22 cellular contexts compared by ENCODE assay signal in genomic region chr11:36022891-36023290, GRCh38.
"Had no signal": no experiment of that assay in that cellular context is flagged by ENCODE, and none has a peak within 500 bp of the region (broad histone marks: within the 10 kb centered on the region; RNA-seq: fewer than 3 reads in every experiment).

No MANE protein-coding gene starts in this region.

- H3K36me3 ChIP-seq: sigmoid colon, spleen, upper lobe of left lung had no signal

- DNase-seq: activated CD4-positive, alpha-beta T cell treated with anti-CD3 and anti-CD28 coated beads, Interleukin-2, amount 10 ng/mL, durations not matched to agents 7 days and 5 days; activated CD8-positive, alpha-beta T cell treated with anti-CD3 and anti-CD28 coated beads, Interleukin-2, amount 10 ng/mL, durations not matched to agents 7 days and 5 days; activated naive CD4-positive, alpha-beta T cell treated with anti-CD3 and anti-CD28 coated beads for 36 hours; activated T-cell treated with anti-CD3 and anti-CD28 coated beads, Interleukin-2, amount 50 U/mL, for 24 hours; anterior cingulate cortex; cerebellar nuclear complex; effector CD8-positive, alpha-beta T cell; foreskin keratinocyte; immature natural killer cell; kidney glomerular epithelial cell; left ventricle myocardium superior; mesenchymal stem cell; natural killer cell; nucleus accumbens; sigmoid colon; spleen; stimulated activated CD4-positive, alpha-beta T cell treated with anti-CD3 and anti-CD28 coated beads, Interleukin-4, amount 100 ng/mL, for 4 hours; T-cell; T-helper 9 cell; testis; upper lobe of left lung had no signal

- H3K4me3 ChIP-seq: sigmoid colon, spleen, testis, upper lobe of left lung had no signal

- H3K27ac Mint-ChIP-seq: activated CD4-positive, alpha-beta T cell treated with anti-CD3 and anti-CD28 coated beads, Interleukin-2, amount 10 ng/mL, durations not matched to agents 7 days and 5 days; activated CD8-positive, alpha-beta T cell treated with anti-CD3 and anti-CD28 coated beads, Interleukin-2, amount 10 ng/mL, durations not matched to agents 7 days and 5 days; activated naive CD4-positive, alpha-beta T cell treated with anti-CD3 and anti-CD28 coated beads for 36 hours; activated T-cell treated with anti-CD3 and anti-CD28 coated beads, Interleukin-2, amount 50 U/mL, for 24 hours; immature natural killer cell; natural killer cell; stimulated activated memory B cell treated with anti-CD40 and anti-IgM and Interleukin-4, amounts not matched to agents 10 μg/mL and 1 μg/mL and 100 μg/mL, for 72 hours; T-cell had no signal

- H3K27me3 Mint-ChIP-seq: activated CD4-positive, alpha-beta T cell treated with anti-CD3 and anti-CD28 coated beads, Interleukin-2, amount 10 ng/mL, durations not matched to agents 7 days and 5 days; stimulated activated memory B cell treated with anti-CD40 and anti-IgM and Interleukin-4, amounts not matched to agents 10 μg/mL and 1 μg/mL and 100 μg/mL, for 72 hours had no signal

- H3K9me3 Mint-ChIP-seq: activated CD4-positive, alpha-beta T cell treated with anti-CD3 and anti-CD28 coated beads, Interleukin-2, amount 10 ng/mL, durations not matched to agents 7 days and 5 days; activated naive CD4-positive, alpha-beta T cell treated with anti-CD3 and anti-CD28 coated beads for 36 hours; activated T-cell treated with anti-CD3 and anti-CD28 coated beads, Interleukin-2, amount 50 U/mL, for 24 hours; immature natural killer cell; natural killer cell; stimulated activated memory B cell treated with anti-CD40 and anti-IgM and Interleukin-4, amounts not matched to agents 10 μg/mL and 1 μg/mL and 100 μg/mL, for 72 hours; T-cell had no signal

- H3K36me3 Mint-ChIP-seq: immature natural killer cell; natural killer cell; stimulated activated memory B cell treated with anti-CD40 and anti-IgM and Interleukin-4, amounts not matched to agents 10 μg/mL and 1 μg/mL and 100 μg/mL, for 72 hours; T-cell had no signal

- H3K27ac ChIP-seq: foreskin keratinocyte, sigmoid colon, spleen, testis, upper lobe of left lung had no signal

- H3K27me3 ChIP-seq: foreskin keratinocyte, sigmoid colon, spleen, testis, upper lobe of left lung had no signal

- H3K4me1 ChIP-seq: sigmoid colon, spleen, upper lobe of left lung had no signal

- H3K4me1 Mint-ChIP-seq: activated CD4-positive, alpha-beta T cell treated with anti-CD3 and anti-CD28 coated beads, Interleukin-2, amount 10 ng/mL, durations not matched to agents 7 days and 5 days; immature natural killer cell; natural killer cell; stimulated activated memory B cell treated with anti-CD40 and anti-IgM and Interleukin-4, amounts not matched to agents 10 μg/mL and 1 μg/mL and 100 μg/mL, for 72 hours; T-cell had no signal

- H3K9me3 ChIP-seq: sigmoid colon, spleen, testis, upper lobe of left lung had no signal

- ATAC-seq: activated CD8-positive, alpha-beta T cell treated with anti-CD3 and anti-CD28 coated beads, Interleukin-2, amount 10 ng/mL, durations not matched to agents 7 days and 5 days; foreskin keratinocyte; left ventricle myocardium superior; natural killer cell; stimulated activated memory B cell treated with anti-CD40 and anti-IgM and Interleukin-4, amounts not matched to agents 10 μg/mL and 1 μg/mL and 100 μg/mL, for 72 hours; T-cell had no signal

- H3K4me3 Mint-ChIP-seq: activated CD4-positive, alpha-beta T cell treated with anti-CD3 and anti-CD28 coated beads, Interleukin-2, amount 10 ng/mL, durations not matched to agents 7 days and 5 days; activated CD8-positive, alpha-beta T cell treated with anti-CD3 and anti-CD28 coated beads, Interleukin-2, amount 10 ng/mL, durations not matched to agents 7 days and 5 days; activated naive CD4-positive, alpha-beta T cell treated with anti-CD3 and anti-CD28 coated beads for 36 hours; activated T-cell treated with anti-CD3 and anti-CD28 coated beads, Interleukin-2, amount 50 U/mL, for 24 hours; immature natural killer cell; natural killer cell; stimulated activated memory B cell treated with anti-CD40 and anti-IgM and Interleukin-4, amounts not matched to agents 10 μg/mL and 1 μg/mL and 100 μg/mL, for 72 hours; T-cell had no signal
